ENCODE assay signal across 13 cellular contexts in the genomic region with DNA sequence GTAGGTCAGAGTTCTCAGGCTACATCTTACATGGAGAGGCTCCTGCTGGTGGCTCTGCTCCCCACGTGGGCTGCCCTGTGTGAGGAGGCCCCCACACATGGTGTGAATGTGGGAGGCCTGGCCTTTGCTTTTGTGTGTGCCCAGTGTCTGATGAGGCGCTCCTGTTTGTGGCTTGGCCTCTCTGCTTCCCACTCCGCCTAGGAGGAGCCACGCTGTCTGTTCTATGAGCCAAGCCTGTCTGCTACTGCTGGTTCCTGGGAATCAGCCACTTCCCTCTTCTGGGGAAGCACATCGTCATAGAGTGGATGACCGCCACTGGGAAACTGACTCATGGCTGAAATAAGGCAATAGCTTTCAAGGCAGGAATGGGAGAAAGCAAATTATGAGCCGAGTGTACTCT.
DNase-seq lines count a peak whose midpoint lies in the region; ATAC-seq and TF ChIP-seq lines count a peak whose summit lies in the region.
"Had no signal": no experiment of that assay in that cellular context is flagged by ENCODE, and none has a peak within 500 bp of the region (broad histone marks: within the 10 kb centered on the region; RNA-seq: fewer than 3 reads in every experiment).

No MANE protein-coding gene starts in this region.

- ATAC-seq in heart right ventricle, result peak in 7 of 8 donors; percentile 17 to 92 (median 73)
- ATAC-seq in GM19467 (IDR thresholded peaks at IDR 0.05; ENCODE audit: unreplicated experiment), result no peak

- H4K91ac ChIP-seq in mesenchymal stem cell (ENCODE audit: low read length), result no peak overlapping the region

- H3K4me1 ChIP-seq in heart right ventricle (no peaks in the 10 kb centered on the region), left ventricle myocardium inferior (no peaks in the 10 kb centered on the region), mesenchymal stem cell (ENCODE audit: control insufficient read depth, insufficient read depth, low read depth, low read length) (no peaks in the 10 kb centered on the region)
- no peaks in the 10 kb centered on the region for H3K4me1 ChIP-seq in effector memory CD4-positive, alpha-beta T cell (ENCODE audit: control insufficient read depth, insufficient read depth, low read length, poor library complexity, severe bottlenecking)

- no peak overlapping the region for H2AK5ac ChIP-seq in mesenchymal stem cell (ENCODE audit: low read length, severe bottlenecking)

- H3K9me3 ChIP-seq in heart right ventricle, result peaks cover 0 to 23% (median 0%) of the 10 kb centered on the region in 11 donors
- H3K9me3 ChIP-seq in left ventricle myocardium inferior (replicated peaks), result peaks cover 26% of the 10 kb centered on the region
- H3K9me3 ChIP-seq in mesenchymal stem cell (ENCODE audit: control insufficient read depth, low read length), result peaks cover 2% of the 10 kb centered on the region
- no peaks in the 10 kb centered on the region for H3K9me3 ChIP-seq in effector memory CD4-positive, alpha-beta T cell (ENCODE audit: control insufficient read depth, low read length)

- H3K4me2 ChIP-seq in mesenchymal stem cell (ENCODE audit: low read length, poor library complexity, severe bottlenecking), result no peak overlapping the region
- H3K4me2 ChIP-seq: hepatocyte had no signal

- no peak overlapping the region for H3K14ac ChIP-seq in mesenchymal stem cell (ENCODE audit: low read length in 2 of 2)

- H3K9ac ChIP-seq in mesenchymal stem cell (ENCODE audit: low read length), result peak overlapping the region; percentile 44

- no peak overlapping the region for H2BK15ac ChIP-seq in mesenchymal stem cell (ENCODE audit: low read depth, poor library complexity, severe bottlenecking)

- H3K79me1 ChIP-seq in mesenchymal stem cell (replicated peaks; ENCODE audit: low read length, poor library complexity, severe bottlenecking), result no peaks in the 10 kb centered on the region

- WGBS in heart right ventricle, 2 donors, result 70 to 72% methylated on average over 7 of the region's 7 CpGs
- 71% methylated on average over 7 of the region's 7 CpGs for WGBS in mesenchymal stem cell

- H3K27ac ChIP-seq in heart right ventricle, result peak overlapping the region in 2 of 10 donors; percentile 56 to 68
- H3K27ac ChIP-seq in left ventricle myocardium inferior (replicated peaks), result no peak overlapping the region
- H3K27ac ChIP-seq in coronary artery, result peak overlapping the region in 1 of 2 donors; percentile 57
- H3K27ac ChIP-seq in mesenchymal stem cell (ENCODE audit: low read length, poor library complexity, severe bottlenecking), result no peak overlapping the region
- no peak overlapping the region for H3K27ac ChIP-seq in effector memory CD4-positive, alpha-beta T cell (ENCODE audit: insufficient read depth, low read length, poor library complexity, severe bottlenecking)
- H3K27ac ChIP-seq: hepatocyte had no signal

- H3K23ac ChIP-seq in mesenchymal stem cell (ENCODE audit: low read length in 2 of 2), result no peak overlapping the region

- intact Hi-C loops in heart right ventricle (cut with DNase I), result no loop called here
- intact Hi-C loops in left ventricle myocardium inferior (cut with micrococcal nuclease), result no loop called here

- H3K27me3 ChIP-seq in heart right ventricle, result peaks cover 0 to 10% (median 0%) of the 10 kb centered on the region in 7 donors
- peaks cover 11% of the 10 kb centered on the region for H3K27me3 ChIP-seq in left ventricle myocardium inferior (ENCODE audit: low read depth)
- H3K27me3 ChIP-seq in mesenchymal stem cell (ENCODE audit: control insufficient read depth in 1 of 2, insufficient read depth in 1 of 2, low read length in 2 of 2), result peaks cover 0 to 6% of the 10 kb centered on the region in 2 experiments
- no peaks in the 10 kb centered on the region for H3K27me3 ChIP-seq in effector memory CD4-positive, alpha-beta T cell (replicated peaks; ENCODE audit: control insufficient read depth, insufficient read depth, low read length, poor library complexity, severe bottlenecking)
- H3K27me3 ChIP-seq: hepatocyte had no signal

- DNase-seq in heart right ventricle, result peak; percentile 8 to 14
- no peak for DNase-seq in left ventricle myocardium inferior
- peak; percentile 81 for DNase-seq in coronary artery (ENCODE audit: low spot score)
- DNase-seq in mesenchymal stem cell, result peak; percentile 61
- no peak for DNase-seq in activated CD4-positive, CD25-positive, alpha-beta regulatory T cell (lab: John Stamatoyannopoulos, UW)
- no peak for DNase-seq in effector memory CD4-positive, alpha-beta T cell
- no peak for DNase-seq in activated CD4-positive, alpha-beta T cell treated with anti-CD3 and anti-CD28 coated beads, Interleukin-2, amount 50 U/mL, for 48 hours
- DNase-seq: ACHN; activated T-cell treated with anti-CD3 and anti-CD28 coated beads for 4 hours; NCI-H1930; stimulated activated naive CD4-positive, alpha-beta T cell treated with Interleukin-2 at 50 U/mL for 16 hours had no signal

- H3K36me3 ChIP-seq in heart right ventricle, result no peaks in the 10 kb centered on the region
- no peaks in the 10 kb centered on the region for H3K36me3 ChIP-seq in left ventricle myocardium inferior
- H3K36me3 ChIP-seq in mesenchymal stem cell (ENCODE audit: control insufficient read depth in 1 of 2, insufficient read depth in 2 of 2, low read depth in 1 of 2, low read length in 2 of 2), result no peaks in the 10 kb centered on the region
- H3K36me3 ChIP-seq in effector memory CD4-positive, alpha-beta T cell (ENCODE audit: control insufficient read depth, insufficient read depth, low read length), result no peaks in the 10 kb centered on the region

- no peak overlapping the region for H2BK5ac ChIP-seq in mesenchymal stem cell (ENCODE audit: low read depth, low read length, poor library complexity, severe bottlenecking)

- H3K4me3 ChIP-seq in heart right ventricle (no peak overlapping the region), left ventricle myocardium inferior (no peak overlapping the region), coronary artery (no peak overlapping the region), mesenchymal stem cell (ENCODE audit: insufficient read depth in 1 of 2, low read depth in 1 of 2, low read length in 2 of 2) (no peak overlapping the region)
- no peak overlapping the region for H3K4me3 ChIP-seq in effector memory CD4-positive, alpha-beta T cell (ENCODE audit: insufficient read depth, low read depth, low read length, poor library complexity, severe bottlenecking)
- H3K4me3 ChIP-seq: hepatocyte had no signal

- no peak overlapping the region for H3K18ac ChIP-seq in mesenchymal stem cell (ENCODE audit: low read depth in 1 of 2, low read length in 2 of 2)

- no peak overlapping the region for H2BK12ac ChIP-seq in mesenchymal stem cell (ENCODE audit: low read length in 2 of 2)

- no peak overlapping the region for H2BK120ac ChIP-seq in mesenchymal stem cell (ENCODE audit: low read depth, low read length)

- H4K8ac ChIP-seq in mesenchymal stem cell (ENCODE audit: low read length), result no peak overlapping the region

- H2AFZ ChIP-seq in mesenchymal stem cell (ENCODE audit: low read depth, low read length), result no peak overlapping the region
- H2AFZ ChIP-seq: hepatocyte had no signal

- TF ChIP-seq CTCF in heart right ventricle (IDR thresholded peaks at IDR 0.05) (no peak), left ventricle myocardium inferior (IDR thresholded peaks at IDR 0.05; ENCODE audit: borderline replicate concordance) (no peak), coronary artery (IDR thresholded peaks at IDR 0.05) (no peak)

- H3K4ac ChIP-seq in mesenchymal stem cell (ENCODE audit: low read depth in 1 of 2, low read length in 2 of 2), result no peak overlapping the region

Comparison
In these comparisons a context has a peak if more than half of its experiments do, and no peak if none do; other contexts are left out.
1. DNase-seq: peak in heart right ventricle (2 of 2), coronary artery (single experiment) and mesenchymal stem cell (single experiment); none in left ventricle myocardium inferior (single experiment), activated CD4-positive, CD25-positive, alpha-beta regulatory T cell (0 of 4), effector memory CD4-positive, alpha-beta T cell (0 of 3) and activated CD4-positive, alpha-beta T cell treated with anti-CD3 and anti-CD28 coated beads, Interleukin-2, amount 50 U/mL, for 48 hours (0 of 2).